Comparison of ENCODE assay signal across 1 cellular context in genomic region chr18:5197032-5197434, GRCh38.
A peak's percentile ranks its signal among the peaks of the same experiment; 100 is the strongest.
TF ChIP-seq lines count a peak whose summit lies in the region.

AKAIN1 (minus strand) TSS chr18:5197257; CDS start chr18:5197053, 204 bp downstream.

TF ChIP-seq in K562, 482 proteins besides CTCF, POLR2A, EP300 and RAD21 (continued from another document):
- no peak for TF ChIP-seq MITF (IDR thresholded peaks at IDR 0.05)
- TF ChIP-seq ZNF253 (CRISPR knock-in tag; conservative IDR thresholded peaks at IDR 0.05), result no peak
- TF ChIP-seq VEZF1 (CRISPR knock-in tag; IDR thresholded peaks at IDR 0.05), result peak; percentile 36; the same call in 1 of the 2 replicates
- TF ChIP-seq ZNF24 (IDR thresholded peaks at IDR 0.05), result no peak
- TF ChIP-seq ZNF354B (CRISPR knock-in tag; IDR thresholded peaks at IDR 0.05), result no peak
- TF ChIP-seq MIER1 (IDR thresholded peaks at IDR 0.05; ENCODE audit: low read depth), result peak; percentile 83
- 0 out of 2 replicates have a peak, but pooled peaks have one; percentile 37 for TF ChIP-seq ZNF511 (CRISPR knock-in tag; IDR thresholded peaks at IDR 0.05)
- TF ChIP-seq CXXC5 (CRISPR knock-in tag; IDR thresholded peaks at IDR 0.05), result peak; percentile 44; the same call in 1 of the 2 replicates
- peak in 1 of 3 experiments; percentile 22; a peak in 1 of 6 replicates for TF ChIP-seq ZBTB11 (CRISPR knock-in tag; IDR thresholded peaks at IDR 0.05)
- TF ChIP-seq AFF4 (CRISPR knock-in tag; IDR thresholded peaks at IDR 0.05), result peak; percentile 43; the same call in 1 of the 2 replicates
- peak in 1 of 2 experiments; percentile 25 for TF ChIP-seq E2F6 (IDR thresholded peaks at IDR 0.05; ENCODE audit: borderline replicate concordance in 1 of 2, extremely low read depth in 1 of 2, insufficient read depth in 1 of 2, insufficient read length in 1 of 2, low read depth in 1 of 2, low read length in 1 of 2, poor library complexity in 1 of 2, severe bottlenecking in 1 of 2)
- TF ChIP-seq MAZ (CRISPR knock-in tag; conservative IDR thresholded peaks at IDR 0.05 in 1 of 2, IDR thresholded peaks at IDR 0.05 in 1 of 2), result peak; percentile 33 to 48; a peak in 1 of 4 replicates
- TF ChIP-seq, protein P1, sequence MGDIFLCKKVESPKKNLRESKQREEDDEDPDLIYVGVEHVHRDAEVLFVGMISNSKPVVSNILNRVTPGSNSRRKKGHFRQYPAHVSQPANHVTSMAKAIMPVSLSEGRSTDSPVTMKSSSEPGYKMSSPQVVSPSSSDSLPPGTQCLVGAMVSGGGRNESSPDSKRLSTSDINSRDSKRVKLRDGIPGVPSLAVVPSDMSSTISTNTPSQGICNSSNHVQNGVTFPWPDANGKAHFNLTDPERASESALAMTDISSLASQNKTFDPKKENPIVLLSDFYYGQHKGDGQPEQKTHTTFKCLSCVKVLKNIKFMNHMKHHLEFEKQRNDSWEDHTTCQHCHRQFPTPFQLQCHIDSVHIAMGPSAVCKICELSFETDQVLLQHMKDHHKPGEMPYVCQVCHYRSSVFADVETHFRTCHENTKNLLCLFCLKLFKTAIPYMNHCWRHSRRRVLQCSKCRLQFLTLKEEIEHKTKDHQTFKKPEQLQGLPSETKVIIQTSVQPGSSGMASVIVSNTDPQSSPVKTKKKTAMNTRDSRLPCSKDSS (IDR thresholded peaks at IDR 0.05; ENCODE audit: low read depth, partially characterized antibody), result no peak
- no peak for TF ChIP-seq LEF1 (IDR thresholded peaks at IDR 0.05)
- TF ChIP-seq EHMT2 (IDR thresholded peaks at IDR 0.05), result peak; percentile 91
- TF ChIP-seq, protein P2, sequence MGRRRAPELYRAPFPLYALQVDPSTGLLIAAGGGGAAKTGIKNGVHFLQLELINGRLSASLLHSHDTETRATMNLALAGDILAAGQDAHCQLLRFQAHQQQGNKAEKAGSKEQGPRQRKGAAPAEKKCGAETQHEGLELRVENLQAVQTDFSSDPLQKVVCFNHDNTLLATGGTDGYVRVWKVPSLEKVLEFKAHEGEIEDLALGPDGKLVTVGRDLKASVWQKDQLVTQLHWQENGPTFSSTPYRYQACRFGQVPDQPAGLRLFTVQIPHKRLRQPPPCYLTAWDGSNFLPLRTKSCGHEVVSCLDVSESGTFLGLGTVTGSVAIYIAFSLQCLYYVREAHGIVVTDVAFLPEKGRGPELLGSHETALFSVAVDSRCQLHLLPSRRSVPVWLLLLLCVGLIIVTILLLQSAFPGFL (CRISPR knock-in tag; IDR thresholded peaks at IDR 0.05), result no peak
- TF ChIP-seq TFAP4 (CRISPR knock-in tag; IDR thresholded peaks at IDR 0.05; ENCODE audit: borderline replicate concordance), result peak; percentile 18; the same call in 1 of the 2 replicates
- no peak for TF ChIP-seq MTF1 (CRISPR knock-in tag; IDR thresholded peaks at IDR 0.05; ENCODE audit: borderline replicate concordance)
- 0 out of 2 replicates have a peak, but pooled peaks have one; percentile 71 for TF ChIP-seq IRF2 (CRISPR knock-in tag; IDR thresholded peaks at IDR 0.05)
- TF ChIP-seq NCOR1 (IDR thresholded peaks at IDR 0.05), result no peak
- TF ChIP-seq, protein P3, sequence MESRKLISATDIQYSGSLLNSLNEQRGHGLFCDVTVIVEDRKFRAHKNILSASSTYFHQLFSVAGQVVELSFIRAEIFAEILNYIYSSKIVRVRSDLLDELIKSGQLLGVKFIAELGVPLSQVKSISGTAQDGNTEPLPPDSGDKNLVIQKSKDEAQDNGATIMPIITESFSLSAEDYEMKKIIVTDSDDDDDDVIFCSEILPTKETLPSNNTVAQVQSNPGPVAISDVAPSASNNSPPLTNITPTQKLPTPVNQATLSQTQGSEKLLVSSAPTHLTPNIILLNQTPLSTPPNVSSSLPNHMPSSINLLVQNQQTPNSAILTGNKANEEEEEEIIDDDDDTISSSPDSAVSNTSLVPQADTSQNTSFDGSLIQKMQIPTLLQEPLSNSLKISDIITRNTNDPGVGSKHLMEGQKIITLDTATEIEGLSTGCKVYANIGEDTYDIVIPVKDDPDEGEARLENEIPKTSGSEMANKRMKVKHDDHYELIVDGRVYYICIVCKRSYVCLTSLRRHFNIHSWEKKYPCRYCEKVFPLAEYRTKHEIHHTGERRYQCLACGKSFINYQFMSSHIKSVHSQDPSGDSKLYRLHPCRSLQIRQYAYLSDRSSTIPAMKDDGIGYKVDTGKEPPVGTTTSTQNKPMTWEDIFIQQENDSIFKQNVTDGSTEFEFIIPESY (CRISPR knock-in tag; IDR thresholded peaks at IDR 0.05), result peak; percentile 74
- TF ChIP-seq ZNF263 (CRISPR knock-in tag; IDR thresholded peaks at IDR 0.05; ENCODE audit: borderline replicate concordance), result 0 out of 2 replicates have a peak, but pooled peaks have one; percentile 37
